1 cellular context compared by ENCODE assay signal in the genomic region with DNA sequence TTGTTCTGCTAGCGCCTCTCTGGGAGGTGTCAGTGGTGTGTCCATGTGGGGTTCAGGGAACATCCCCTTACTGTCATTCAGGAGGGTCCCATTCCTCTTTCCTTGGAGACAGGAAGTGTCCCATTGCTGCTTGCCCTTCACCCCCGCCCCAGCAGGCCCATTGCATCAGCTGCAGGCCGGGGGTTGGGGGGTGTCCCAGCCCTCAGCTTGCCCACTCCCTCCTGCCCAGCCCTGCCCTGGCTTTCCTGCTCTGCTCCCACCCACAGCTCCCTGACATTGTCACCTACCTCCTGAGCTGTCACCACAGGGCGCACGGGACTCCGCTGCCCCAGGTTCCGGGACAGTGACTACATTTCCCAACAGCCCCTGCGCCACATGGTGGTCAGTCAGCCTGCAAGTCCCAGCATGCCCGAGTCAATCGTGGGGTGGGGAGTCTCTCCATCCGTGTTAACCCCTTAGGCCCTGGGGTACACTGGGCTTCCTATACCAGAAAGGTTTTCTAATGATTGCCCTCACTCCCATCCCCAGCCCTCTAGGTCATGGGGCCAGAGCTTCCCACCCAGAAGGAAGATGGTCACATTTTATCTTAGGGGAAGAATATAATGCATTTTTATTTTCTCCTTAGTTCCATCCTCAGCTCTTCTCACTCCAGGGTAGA.
TF ChIP-seq lines count a peak whose summit lies in the region.

A gene (minus strand): TSS at position 351 of the 658 bp plus-strand sequence. CDS start 745 bp downstream, outside the sequence.

TF ChIP-seq in K562, 482 proteins besides CTCF, POLR2A, EP300 and RAD21 (continued from another document and continues in another):
- TF ChIP-seq, protein P1, sequence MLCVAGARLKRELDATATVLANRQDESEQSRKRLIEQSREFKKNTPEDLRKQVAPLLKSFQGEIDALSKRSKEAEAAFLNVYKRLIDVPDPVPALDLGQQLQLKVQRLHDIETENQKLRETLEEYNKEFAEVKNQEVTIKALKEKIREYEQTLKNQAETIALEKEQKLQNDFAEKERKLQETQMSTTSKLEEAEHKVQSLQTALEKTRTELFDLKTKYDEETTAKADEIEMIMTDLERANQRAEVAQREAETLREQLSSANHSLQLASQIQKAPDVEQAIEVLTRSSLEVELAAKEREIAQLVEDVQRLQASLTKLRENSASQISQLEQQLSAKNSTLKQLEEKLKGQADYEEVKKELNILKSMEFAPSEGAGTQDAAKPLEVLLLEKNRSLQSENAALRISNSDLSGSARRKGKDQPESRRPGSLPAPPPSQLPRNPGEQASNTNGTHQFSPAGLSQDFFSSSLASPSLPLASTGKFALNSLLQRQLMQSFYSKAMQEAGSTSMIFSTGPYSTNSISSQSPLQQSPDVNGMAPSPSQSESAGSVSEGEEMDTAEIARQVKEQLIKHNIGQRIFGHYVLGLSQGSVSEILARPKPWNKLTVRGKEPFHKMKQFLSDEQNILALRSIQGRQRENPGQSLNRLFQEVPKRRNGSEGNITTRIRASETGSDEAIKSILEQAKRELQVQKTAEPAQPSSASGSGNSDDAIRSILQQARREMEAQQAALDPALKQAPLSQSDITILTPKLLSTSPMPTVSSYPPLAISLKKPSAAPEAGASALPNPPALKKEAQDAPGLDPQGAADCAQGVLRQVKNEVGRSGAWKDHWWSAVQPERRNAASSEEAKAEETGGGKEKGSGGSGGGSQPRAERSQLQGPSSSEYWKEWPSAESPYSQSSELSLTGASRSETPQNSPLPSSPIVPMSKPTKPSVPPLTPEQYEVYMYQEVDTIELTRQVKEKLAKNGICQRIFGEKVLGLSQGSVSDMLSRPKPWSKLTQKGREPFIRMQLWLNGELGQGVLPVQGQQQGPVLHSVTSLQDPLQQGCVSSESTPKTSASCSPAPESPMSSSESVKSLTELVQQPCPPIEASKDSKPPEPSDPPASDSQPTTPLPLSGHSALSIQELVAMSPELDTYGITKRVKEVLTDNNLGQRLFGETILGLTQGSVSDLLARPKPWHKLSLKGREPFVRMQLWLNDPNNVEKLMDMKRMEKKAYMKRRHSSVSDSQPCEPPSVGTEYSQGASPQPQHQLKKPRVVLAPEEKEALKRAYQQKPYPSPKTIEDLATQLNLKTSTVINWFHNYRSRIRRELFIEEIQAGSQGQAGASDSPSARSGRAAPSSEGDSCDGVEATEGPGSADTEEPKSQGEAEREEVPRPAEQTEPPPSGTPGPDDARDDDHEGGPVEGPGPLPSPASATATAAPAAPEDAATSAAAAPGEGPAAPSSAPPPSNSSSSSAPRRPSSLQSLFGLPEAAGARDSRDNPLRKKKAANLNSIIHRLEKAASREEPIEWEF (CRISPR knock-in tag; IDR thresholded peaks at IDR 0.05) = no peak
- TF ChIP-seq, protein P2, sequence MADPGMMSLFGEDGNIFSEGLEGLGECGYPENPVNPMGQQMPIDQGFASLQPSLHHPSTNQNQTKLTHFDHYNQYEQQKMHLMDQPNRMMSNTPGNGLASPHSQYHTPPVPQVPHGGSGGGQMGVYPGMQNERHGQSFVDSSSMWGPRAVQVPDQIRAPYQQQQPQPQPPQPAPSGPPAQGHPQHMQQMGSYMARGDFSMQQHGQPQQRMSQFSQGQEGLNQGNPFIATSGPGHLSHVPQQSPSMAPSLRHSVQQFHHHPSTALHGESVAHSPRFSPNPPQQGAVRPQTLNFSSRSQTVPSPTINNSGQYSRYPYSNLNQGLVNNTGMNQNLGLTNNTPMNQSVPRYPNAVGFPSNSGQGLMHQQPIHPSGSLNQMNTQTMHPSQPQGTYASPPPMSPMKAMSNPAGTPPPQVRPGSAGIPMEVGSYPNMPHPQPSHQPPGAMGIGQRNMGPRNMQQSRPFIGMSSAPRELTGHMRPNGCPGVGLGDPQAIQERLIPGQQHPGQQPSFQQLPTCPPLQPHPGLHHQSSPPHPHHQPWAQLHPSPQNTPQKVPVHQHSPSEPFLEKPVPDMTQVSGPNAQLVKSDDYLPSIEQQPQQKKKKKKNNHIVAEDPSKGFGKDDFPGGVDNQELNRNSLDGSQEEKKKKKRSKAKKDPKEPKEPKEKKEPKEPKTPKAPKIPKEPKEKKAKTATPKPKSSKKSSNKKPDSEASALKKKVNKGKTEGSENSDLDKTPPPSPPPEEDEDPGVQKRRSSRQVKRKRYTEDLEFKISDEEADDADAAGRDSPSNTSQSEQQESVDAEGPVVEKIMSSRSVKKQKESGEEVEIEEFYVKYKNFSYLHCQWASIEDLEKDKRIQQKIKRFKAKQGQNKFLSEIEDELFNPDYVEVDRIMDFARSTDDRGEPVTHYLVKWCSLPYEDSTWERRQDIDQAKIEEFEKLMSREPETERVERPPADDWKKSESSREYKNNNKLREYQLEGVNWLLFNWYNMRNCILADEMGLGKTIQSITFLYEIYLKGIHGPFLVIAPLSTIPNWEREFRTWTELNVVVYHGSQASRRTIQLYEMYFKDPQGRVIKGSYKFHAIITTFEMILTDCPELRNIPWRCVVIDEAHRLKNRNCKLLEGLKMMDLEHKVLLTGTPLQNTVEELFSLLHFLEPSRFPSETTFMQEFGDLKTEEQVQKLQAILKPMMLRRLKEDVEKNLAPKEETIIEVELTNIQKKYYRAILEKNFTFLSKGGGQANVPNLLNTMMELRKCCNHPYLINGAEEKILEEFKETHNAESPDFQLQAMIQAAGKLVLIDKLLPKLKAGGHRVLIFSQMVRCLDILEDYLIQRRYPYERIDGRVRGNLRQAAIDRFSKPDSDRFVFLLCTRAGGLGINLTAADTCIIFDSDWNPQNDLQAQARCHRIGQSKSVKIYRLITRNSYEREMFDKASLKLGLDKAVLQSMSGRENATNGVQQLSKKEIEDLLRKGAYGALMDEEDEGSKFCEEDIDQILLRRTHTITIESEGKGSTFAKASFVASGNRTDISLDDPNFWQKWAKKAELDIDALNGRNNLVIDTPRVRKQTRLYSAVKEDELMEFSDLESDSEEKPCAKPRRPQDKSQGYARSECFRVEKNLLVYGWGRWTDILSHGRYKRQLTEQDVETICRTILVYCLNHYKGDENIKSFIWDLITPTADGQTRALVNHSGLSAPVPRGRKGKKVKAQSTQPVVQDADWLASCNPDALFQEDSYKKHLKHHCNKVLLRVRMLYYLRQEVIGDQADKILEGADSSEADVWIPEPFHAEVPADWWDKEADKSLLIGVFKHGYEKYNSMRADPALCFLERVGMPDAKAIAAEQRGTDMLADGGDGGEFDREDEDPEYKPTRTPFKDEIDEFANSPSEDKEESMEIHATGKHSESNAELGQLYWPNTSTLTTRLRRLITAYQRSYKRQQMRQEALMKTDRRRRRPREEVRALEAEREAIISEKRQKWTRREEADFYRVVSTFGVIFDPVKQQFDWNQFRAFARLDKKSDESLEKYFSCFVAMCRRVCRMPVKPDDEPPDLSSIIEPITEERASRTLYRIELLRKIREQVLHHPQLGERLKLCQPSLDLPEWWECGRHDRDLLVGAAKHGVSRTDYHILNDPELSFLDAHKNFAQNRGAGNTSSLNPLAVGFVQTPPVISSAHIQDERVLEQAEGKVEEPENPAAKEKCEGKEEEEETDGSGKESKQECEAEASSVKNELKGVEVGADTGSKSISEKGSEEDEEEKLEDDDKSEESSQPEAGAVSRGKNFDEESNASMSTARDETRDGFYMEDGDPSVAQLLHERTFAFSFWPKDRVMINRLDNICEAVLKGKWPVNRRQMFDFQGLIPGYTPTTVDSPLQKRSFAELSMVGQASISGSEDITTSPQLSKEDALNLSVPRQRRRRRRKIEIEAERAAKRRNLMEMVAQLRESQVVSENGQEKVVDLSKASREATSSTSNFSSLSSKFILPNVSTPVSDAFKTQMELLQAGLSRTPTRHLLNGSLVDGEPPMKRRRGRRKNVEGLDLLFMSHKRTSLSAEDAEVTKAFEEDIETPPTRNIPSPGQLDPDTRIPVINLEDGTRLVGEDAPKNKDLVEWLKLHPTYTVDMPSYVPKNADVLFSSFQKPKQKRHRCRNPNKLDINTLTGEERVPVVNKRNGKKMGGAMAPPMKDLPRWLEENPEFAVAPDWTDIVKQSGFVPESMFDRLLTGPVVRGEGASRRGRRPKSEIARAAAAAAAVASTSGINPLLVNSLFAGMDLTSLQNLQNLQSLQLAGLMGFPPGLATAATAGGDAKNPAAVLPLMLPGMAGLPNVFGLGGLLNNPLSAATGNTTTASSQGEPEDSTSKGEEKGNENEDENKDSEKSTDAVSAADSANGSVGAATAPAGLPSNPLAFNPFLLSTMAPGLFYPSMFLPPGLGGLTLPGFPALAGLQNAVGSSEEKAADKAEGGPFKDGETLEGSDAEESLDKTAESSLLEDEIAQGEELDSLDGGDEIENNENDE (IDR thresholded peaks at IDR 0.05; ENCODE audit: low read depth, low read length) = no peak
- TF ChIP-seq, protein P3, sequence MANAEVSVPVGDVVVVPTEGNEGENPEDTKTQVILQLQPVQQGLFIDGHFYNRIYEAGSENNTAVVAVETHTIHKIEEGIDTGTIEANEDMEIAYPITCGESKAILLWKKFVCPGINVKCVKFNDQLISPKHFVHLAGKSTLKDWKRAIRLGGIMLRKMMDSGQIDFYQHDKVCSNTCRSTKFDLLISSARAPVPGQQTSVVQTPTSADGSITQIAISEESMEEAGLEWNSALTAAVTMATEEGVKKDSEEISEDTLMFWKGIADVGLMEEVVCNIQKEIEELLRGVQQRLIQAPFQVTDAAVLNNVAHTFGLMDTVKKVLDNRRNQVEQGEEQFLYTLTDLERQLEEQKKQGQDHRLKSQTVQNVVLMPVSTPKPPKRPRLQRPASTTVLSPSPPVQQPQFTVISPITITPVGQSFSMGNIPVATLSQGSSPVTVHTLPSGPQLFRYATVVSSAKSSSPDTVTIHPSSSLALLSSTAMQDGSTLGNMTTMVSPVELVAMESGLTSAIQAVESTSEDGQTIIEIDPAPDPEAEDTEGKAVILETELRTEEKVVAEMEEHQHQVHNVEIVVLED (CRISPR knock-in tag; IDR thresholded peaks at IDR 0.05) = 0 out of 2 replicates have a peak, but pooled peaks have one; percentile 30
- TF ChIP-seq, protein P4, sequence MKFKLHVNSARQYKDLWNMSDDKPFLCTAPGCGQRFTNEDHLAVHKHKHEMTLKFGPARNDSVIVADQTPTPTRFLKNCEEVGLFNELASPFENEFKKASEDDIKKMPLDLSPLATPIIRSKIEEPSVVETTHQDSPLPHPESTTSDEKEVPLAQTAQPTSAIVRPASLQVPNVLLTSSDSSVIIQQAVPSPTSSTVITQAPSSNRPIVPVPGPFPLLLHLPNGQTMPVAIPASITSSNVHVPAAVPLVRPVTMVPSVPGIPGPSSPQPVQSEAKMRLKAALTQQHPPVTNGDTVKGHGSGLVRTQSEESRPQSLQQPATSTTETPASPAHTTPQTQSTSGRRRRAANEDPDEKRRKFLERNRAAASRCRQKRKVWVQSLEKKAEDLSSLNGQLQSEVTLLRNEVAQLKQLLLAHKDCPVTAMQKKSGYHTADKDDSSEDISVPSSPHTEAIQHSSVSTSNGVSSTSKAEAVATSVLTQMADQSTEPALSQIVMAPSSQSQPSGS (CRISPR knock-in tag; IDR thresholded peaks at IDR 0.05) = no peak
- TF ChIP-seq, protein P5, sequence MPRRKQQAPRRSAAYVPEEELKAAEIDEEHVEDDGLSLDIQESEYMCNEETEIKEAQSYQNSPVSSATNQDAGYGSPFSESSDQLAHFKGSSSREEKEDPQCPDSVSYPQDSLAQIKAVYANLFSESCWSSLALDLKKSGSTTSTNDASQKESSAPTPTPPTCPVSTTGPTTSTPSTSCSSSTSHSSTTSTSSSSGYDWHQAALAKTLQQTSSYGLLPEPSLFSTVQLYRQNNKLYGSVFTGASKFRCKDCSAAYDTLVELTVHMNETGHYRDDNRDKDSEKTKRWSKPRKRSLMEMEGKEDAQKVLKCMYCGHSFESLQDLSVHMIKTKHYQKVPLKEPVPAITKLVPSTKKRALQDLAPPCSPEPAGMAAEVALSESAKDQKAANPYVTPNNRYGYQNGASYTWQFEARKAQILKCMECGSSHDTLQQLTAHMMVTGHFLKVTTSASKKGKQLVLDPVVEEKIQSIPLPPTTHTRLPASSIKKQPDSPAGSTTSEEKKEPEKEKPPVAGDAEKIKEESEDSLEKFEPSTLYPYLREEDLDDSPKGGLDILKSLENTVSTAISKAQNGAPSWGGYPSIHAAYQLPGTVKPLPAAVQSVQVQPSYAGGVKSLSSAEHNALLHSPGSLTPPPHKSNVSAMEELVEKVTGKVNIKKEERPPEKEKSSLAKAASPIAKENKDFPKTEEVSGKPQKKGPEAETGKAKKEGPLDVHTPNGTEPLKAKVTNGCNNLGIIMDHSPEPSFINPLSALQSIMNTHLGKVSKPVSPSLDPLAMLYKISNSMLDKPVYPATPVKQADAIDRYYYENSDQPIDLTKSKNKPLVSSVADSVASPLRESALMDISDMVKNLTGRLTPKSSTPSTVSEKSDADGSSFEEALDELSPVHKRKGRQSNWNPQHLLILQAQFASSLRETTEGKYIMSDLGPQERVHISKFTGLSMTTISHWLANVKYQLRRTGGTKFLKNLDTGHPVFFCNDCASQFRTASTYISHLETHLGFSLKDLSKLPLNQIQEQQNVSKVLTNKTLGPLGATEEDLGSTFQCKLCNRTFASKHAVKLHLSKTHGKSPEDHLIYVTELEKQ (CRISPR knock-in tag; IDR thresholded peaks at IDR 0.05) = no peak
- TF ChIP-seq SMAD2 (IDR thresholded peaks at IDR 0.05; ENCODE audit: low read depth, low read length) = no peak
- TF ChIP-seq RFX7 (CRISPR knock-in tag; IDR thresholded peaks at IDR 0.05) = no peak
- peak; percentile 82 for TF ChIP-seq CEBPB (tag; IDR thresholded peaks at IDR 0.05)
- peak; percentile 98 for TF ChIP-seq BHLHE40 (IDR thresholded peaks at IDR 0.05; ENCODE audit: low read length)
- TF ChIP-seq, protein P6, sequence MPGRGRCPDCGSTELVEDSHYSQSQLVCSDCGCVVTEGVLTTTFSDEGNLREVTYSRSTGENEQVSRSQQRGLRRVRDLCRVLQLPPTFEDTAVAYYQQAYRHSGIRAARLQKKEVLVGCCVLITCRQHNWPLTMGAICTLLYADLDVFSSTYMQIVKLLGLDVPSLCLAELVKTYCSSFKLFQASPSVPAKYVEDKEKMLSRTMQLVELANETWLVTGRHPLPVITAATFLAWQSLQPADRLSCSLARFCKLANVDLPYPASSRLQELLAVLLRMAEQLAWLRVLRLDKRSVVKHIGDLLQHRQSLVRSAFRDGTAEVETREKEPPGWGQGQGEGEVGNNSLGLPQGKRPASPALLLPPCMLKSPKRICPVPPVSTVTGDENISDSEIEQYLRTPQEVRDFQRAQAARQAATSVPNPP (IDR thresholded peaks at IDR 0.05; ENCODE audit: borderline replicate concordance, insufficient read depth, insufficient read length) = no peak
- peak; percentile 90 for TF ChIP-seq MBD2 (IDR thresholded peaks at IDR 0.05; ENCODE audit: borderline replicate concordance, low read depth)
- TF ChIP-seq ETV5 (CRISPR knock-in tag; IDR thresholded peaks at IDR 0.05; ENCODE audit: low read depth) = peak; percentile 78
- TF ChIP-seq CCAR2 (IDR thresholded peaks at IDR 0.05; ENCODE audit: low read depth, low read length) = no peak
- TF ChIP-seq GABPB1 (CRISPR knock-in tag; IDR thresholded peaks at IDR 0.05) = peak; percentile 89
- TF ChIP-seq JUN (IDR thresholded peaks at IDR 0.05; ENCODE audit: borderline replicate concordance, low read depth, low read length) = no peak
- TF ChIP-seq JUN (CRISPR knock-in tag; IDR thresholded peaks at IDR 0.05; ENCODE audit: borderline replicate concordance) = no peak
